10 cellular contexts compared by ENCODE assay signal in the genomic region with DNA sequence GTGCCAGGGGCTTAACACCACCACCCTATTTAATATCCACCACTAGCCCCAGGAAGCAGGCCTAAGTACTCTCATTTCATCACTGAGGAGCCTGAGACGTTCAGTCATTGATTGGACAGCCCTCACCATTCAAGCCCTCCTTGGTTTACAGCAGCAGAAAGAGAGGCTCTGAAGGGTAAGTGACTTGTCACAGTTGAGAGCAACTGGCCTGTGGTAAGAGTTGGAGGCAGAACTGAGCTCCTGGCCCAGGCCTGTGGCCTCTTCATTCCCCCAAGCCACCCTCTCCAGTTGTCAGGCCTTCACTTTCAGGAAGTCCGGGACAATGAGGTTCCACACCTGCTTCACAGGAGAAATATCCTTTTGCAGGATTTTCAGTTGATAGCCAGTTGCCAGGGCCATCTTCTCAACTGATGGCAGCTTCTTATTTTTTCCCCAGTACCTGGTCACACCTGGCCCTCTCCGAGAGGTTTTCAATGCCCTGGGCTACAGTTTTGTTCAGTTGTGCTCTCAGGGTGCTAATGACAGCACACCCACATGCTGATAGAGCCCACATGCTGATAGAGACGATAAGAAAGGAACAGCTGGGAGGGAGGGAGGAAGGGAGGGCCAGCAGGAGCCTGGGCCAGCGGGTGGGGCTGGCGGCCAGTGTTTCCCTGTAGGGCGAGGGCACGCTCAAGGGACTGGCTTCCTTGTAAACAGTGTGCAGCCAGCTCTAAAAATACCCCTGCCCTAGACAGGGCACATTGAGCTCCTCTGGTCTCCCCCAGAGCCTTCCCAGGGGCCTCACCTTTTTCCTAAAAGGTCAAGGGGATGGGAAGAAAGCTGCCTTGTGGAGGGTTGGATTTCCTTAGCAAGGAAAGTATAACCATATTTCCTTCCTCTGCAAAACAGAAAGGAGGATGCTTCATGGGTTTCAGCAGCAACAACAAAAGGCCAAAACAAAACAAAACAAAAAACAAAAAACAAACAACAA.
DNase-seq lines count a peak whose midpoint lies in the region; ATAC-seq, FAIRE-seq and TF ChIP-seq lines count a peak whose summit lies in the region.
"Had no signal": no experiment of that assay in that cellular context is flagged by ENCODE, and none has a peak within 500 bp of the region (broad histone marks: within the 10 kb centered on the region; RNA-seq: fewer than 3 reads in every experiment).

No MANE protein-coding gene starts in this region.

- H3K27me3 Mint-ChIP-seq in CD4-positive, alpha-beta memory T cell, result peaks cover 3 to 6% of the 10 kb centered on the region in 2 donors
- H3K27me3 Mint-ChIP-seq: activated T-cell treated with anti-CD3 and anti-CD28 coated beads, Interleukin-2, amount 50 U/mL, for 24 hours had no signal

- no peaks in the 10 kb centered on the region for H3K9me3 ChIP-seq in DND-41 (ENCODE audit: insufficient read depth, low read length, severe bottlenecking)
- H3K9me3 ChIP-seq in heart left ventricle, result no peaks in the 10 kb centered on the region
- H3K9me3 ChIP-seq in CD4-positive, alpha-beta memory T cell (ENCODE audit: control insufficient read depth in 1 of 2, low read length in 2 of 2), result no peaks in the 10 kb centered on the region

- ATAC-seq in DND-41 (ENCODE audit: insufficient read depth, low read depth) (peak; percentile 63), heart left ventricle (peak; percentile 81 to 87 (median 84)), sciatic nerve (peak; percentile 71), HG03354 (IDR thresholded peaks at IDR 0.05; ENCODE audit: poor library complexity, severe bottlenecking, unreplicated experiment) (no peak)

- intact Hi-C loops in heart left ventricle (cut with DNase I) (loop anchor here in 5 of 10 donors (5.0 to 10.0 kb wide), 4 partner anchors 161 to 398 kb away; a partner anchor contains a TSS), sciatic nerve (cut with DNase I) (no loop called here)
- intact Hi-C loops in CD4-positive, alpha-beta memory T cell (cut with micrococcal nuclease), result no loop called here

- peaks cover 1 to 12% (median 7%) of the 10 kb centered on the region in 4 donors for H3K4me1 Mint-ChIP-seq in CD4-positive, alpha-beta memory T cell

- DNase-seq in DND-41 (no peak), RPMI7951 (ENCODE audit: low read depth) (peak; percentile 66), heart left ventricle (peak; percentile 64 to 84 (median 80)), sciatic nerve (ENCODE audit: low spot score) (peak; percentile 64), GM12891 (ENCODE audit: insufficient read length, low spot score) (no peak), NCI-H1105 treated with DMSO at 0.1 percent for 48 hours (lab: John Stamatoyannopoulos, UW) (no peak)
- no peak for DNase-seq in CD4-positive, alpha-beta memory T cell
- DNase-seq: activated T-cell treated with anti-CD3 and anti-CD28 coated beads, Interleukin-2, amount 50 U/mL, for 24 hours; stimulated activated naive CD4-positive, alpha-beta T cell treated with Interleukin-2 at 50 U/mL for 16 hours had no signal

- no peak overlapping the region for H3K4me2 ChIP-seq in DND-41 (ENCODE audit: insufficient read depth, low read length)

- peak overlapping the region; percentile 53; the same call in 1 of the 2 replicates for H2AFZ ChIP-seq in DND-41 (ENCODE audit: low read depth, low read length)

- no peak for TF ChIP-seq CTCF in DND-41 (IDR thresholded peaks at IDR 0.05; ENCODE audit: borderline replicate concordance, extremely low read depth, low read length, poor library complexity, severe bottlenecking)
- peak in 1 of 12 donors; percentile 30 for TF ChIP-seq CTCF in heart left ventricle (IDR thresholded peaks at IDR 0.05)

- CTCF ChIA-PET in CD4-positive, alpha-beta memory T cell (lab: Charles Lee; ENCODE audit: partially characterized antibody), result no interaction called here

- H3K27me3 ChIP-seq in DND-41 (ENCODE audit: insufficient read depth, low read length, poor library complexity), result no peaks in the 10 kb centered on the region
- no peaks in the 10 kb centered on the region for H3K27me3 ChIP-seq in heart left ventricle
- no peaks in the 10 kb centered on the region for H3K27me3 ChIP-seq in CD4-positive, alpha-beta memory T cell (ENCODE audit: insufficient read depth, low read length)

- H4K20me1 ChIP-seq in DND-41 (ENCODE audit: insufficient read depth, low read length), result no peaks in the 10 kb centered on the region

- 23 to 33% (median 31%) methylated on average over 8 of the region's 8 CpGs for WGBS in heart left ventricle, 4 donors

- H3K36me3 ChIP-seq in DND-41 (ENCODE audit: insufficient read depth, low read length) (no peaks in the 10 kb centered on the region), heart left ventricle (no peaks in the 10 kb centered on the region)
- no peaks in the 10 kb centered on the region for H3K36me3 ChIP-seq in CD4-positive, alpha-beta memory T cell (ENCODE audit: insufficient read depth, low read length)

- no peak overlapping the region for H3K4me3 Mint-ChIP-seq in CD4-positive, alpha-beta memory T cell
- H3K4me3 Mint-ChIP-seq: activated T-cell treated with anti-CD3 and anti-CD28 coated beads, Interleukin-2, amount 50 U/mL, for 24 hours had no signal

- H3K36me3 Mint-ChIP-seq in CD4-positive, alpha-beta memory T cell, result no peaks in the 10 kb centered on the region

- TF ChIP-seq POLR2A in heart left ventricle (IDR thresholded peaks at IDR 0.05), result no peak
- TF ChIP-seq POLR2A in GM12891 (IDR thresholded peaks at IDR 0.05; ENCODE audit: low read depth, low read length), result no peak

- H3K4me1 ChIP-seq in DND-41 (ENCODE audit: insufficient read depth, low read length) (no peaks in the 10 kb centered on the region), heart left ventricle (peaks cover 13 to 83% (median 68%) of the 10 kb centered on the region in 12 donors)
- H3K4me1 ChIP-seq in CD4-positive, alpha-beta memory T cell (ENCODE audit: insufficient read depth, low read length), result peaks cover 12% of the 10 kb centered on the region

- H3K27ac Mint-ChIP-seq in CD4-positive, alpha-beta memory T cell, result peak overlapping the region in 1 of 7 donors; percentile 43
- H3K27ac Mint-ChIP-seq: activated T-cell treated with anti-CD3 and anti-CD28 coated beads, Interleukin-2, amount 50 U/mL, for 24 hours had no signal

- H3K4me3 ChIP-seq in DND-41 (ENCODE audit: low read depth in 1 of 2, low read length in 2 of 2) (no peak overlapping the region), heart left ventricle (no peak overlapping the region)
- no peak overlapping the region for H3K4me3 ChIP-seq in CD4-positive, alpha-beta memory T cell (ENCODE audit: low read length in 2 of 2)

- H3K79me2 ChIP-seq in DND-41 (ENCODE audit: insufficient read depth, low read length), result no peaks in the 10 kb centered on the region

- FAIRE-seq in GM12891 (lab: Jason Lieb, UNC), result no peak

- no peak overlapping the region for H3K9ac ChIP-seq in DND-41 (ENCODE audit: low read depth, low read length)

- no peaks in the 10 kb centered on the region for H3K9me3 Mint-ChIP-seq in CD4-positive, alpha-beta memory T cell
- H3K9me3 Mint-ChIP-seq: activated T-cell treated with anti-CD3 and anti-CD28 coated beads, Interleukin-2, amount 50 U/mL, for 24 hours had no signal

- POLR2A ChIA-PET in CD4-positive, alpha-beta memory T cell (lab: Charles Lee; ENCODE audit: partially characterized antibody), result interaction anchor here (1.4 kb wide), 1 partner anchor 39 kb away, joined by 3 read pairs; no protein-coding TSS in a partner anchor

- H3K27ac ChIP-seq in DND-41 (ENCODE audit: low read length) (no peak overlapping the region), heart left ventricle (peak overlapping the region; percentile 53 to 82 (median 74))
- no peak overlapping the region for H3K27ac ChIP-seq in CD4-positive, alpha-beta memory T cell (ENCODE audit: low read depth, low read length)

TF ChIP-seq in GM12891, 5 proteins besides CTCF, POLR2A, EP300 and RAD21:
- TF ChIP-seq SPI1 (IDR thresholded peaks at IDR 0.05; ENCODE audit: low read depth, low read length) (no peak), PAX5 (IDR thresholded peaks at IDR 0.05; ENCODE audit: insufficient read depth, low read length, severe bottlenecking) (no peak), POLR2AphosphoS5 (IDR thresholded peaks at IDR 0.05; ENCODE audit: low read depth, low read length) (no peak), POU2F2 (IDR thresholded peaks at IDR 0.05; ENCODE audit: low read depth, low read length) (no peak), TAF1 (IDR thresholded peaks at IDR 0.05; ENCODE audit: low read depth, low read length) (no peak)

Comparison
In these comparisons a context has a peak if more than half of its experiments do, and no peak if none do; other contexts are left out.
1. DNase-seq: peak in RPMI7951 (single experiment), heart left ventricle (5 of 5) and sciatic nerve (single experiment); none in DND-41 (single experiment), GM12891 (single experiment), NCI-H1105 treated with DMSO at 0.1 percent for 48 hours (single experiment) and CD4-positive, alpha-beta memory T cell (0 of 5).
2. H3K27ac ChIP-seq: peak in heart left ventricle (12 of 12); none in DND-41 (single experiment) and CD4-positive, alpha-beta memory T cell (single experiment).